8 cellular contexts compared by ENCODE assay signal in genomic region chr14:34982421-34983147, GRCh38. TPM values are rescaled to one million over a fixed set of nuclear protein-coding genes. Genes with fewer than 3 reads are reported as not detected.
DNase-seq lines count a peak whose midpoint lies in the region; ATAC-seq, FAIRE-seq and TF ChIP-seq lines count a peak whose summit lies in the region.

SRP54 (plus strand) TSS chr14:34982992; CDS start chr14:34996710, 13,718 bp downstream.

- 0 to 1% methylated on average over 45 of the region's 45 CpGs for WGBS in sigmoid colon, 2 donors

- no peak within 1 kb of the TSS for H3K27ac Mint-ChIP-seq in brain

- peaks cover 24% of the 10 kb centered on the region for H3K4me1 ChIP-seq in A673 (ENCODE audit: insufficient read depth, low read length, poor library complexity, severe bottlenecking)
- peaks cover 0 to 38% (median 34%) of the 10 kb centered on the region in 4 donors for H3K4me1 ChIP-seq in sigmoid colon

- no peaks in the 10 kb centered on the region for H3K36me3 ChIP-seq in A673 (ENCODE audit: insufficient read depth, low read length, poor library complexity, severe bottlenecking)
- H3K36me3 ChIP-seq in sigmoid colon: no peaks in the 10 kb centered on the region

- H3K27ac ChIP-seq in A673 (ENCODE audit: low read depth, low read length, poor library complexity, severe bottlenecking) (peak within 1 kb of the TSS; percentile 99), sigmoid colon (peak within 1 kb of the TSS; percentile 93 to 98 (median 94))

- no peaks in the 10 kb centered on the region for H3K9me3 Mint-ChIP-seq in brain

- intact Hi-C loops in A673 (cut with micrococcal nuclease; ENCODE audit: unreplicated experiment) (loop anchor here (5.0 to 10.0 kb wide), 2 partner anchors 308 to 430 kb away; no protein-coding TSS in a partner anchor), sigmoid colon (cut with DNase I) (loop anchor here (1.0 to 5.0 kb wide), 4 partner anchors 64 to 268 kb away; partner anchors contain the start of genes CFL2, FAM177A1, PPP2R3C and PRORP)

- no TSS peak for BruUV-seq in A673 (replicated peaks; lab: Mats Ljungman, UMichigan)

- TF ChIP-seq POLR2A in sigmoid colon (IDR thresholded peaks at IDR 0.05): peak; percentile 75 to 85

- TF ChIP-seq EP300 in sigmoid colon (IDR thresholded peaks at IDR 0.05): no peak

- DNase-seq in A673 (ENCODE audit: low spot score): peak; percentile 99
- DNase-seq in NCI-H2107 treated with DMSO at 0.1 percent for 48 hours (lab: John Stamatoyannopoulos, UW; ENCODE audit: unreplicated experiment): peak; percentile 99
- peak; percentile 95 for DNase-seq in iPS DF 4.7 (ENCODE audit: extremely low read depth, low spot score)
- DNase-seq in sigmoid colon: peak; percentile 100

- no peaks in the 10 kb centered on the region for H3K27me3 Mint-ChIP-seq in brain

- H3K9me3 ChIP-seq in A673 (ENCODE audit: low read depth, low read length, poor library complexity, severe bottlenecking) (no peaks in the 10 kb centered on the region), sigmoid colon (no peaks in the 10 kb centered on the region)

- H3K4me1 Mint-ChIP-seq in brain: peaks cover 11% of the 10 kb centered on the region

- POLR2A ChIA-PET in A673 (lab: Charles Lee; ENCODE audit: low non-redundant PET): no interaction called here

- peak; percentile 64 for ATAC-seq in GM18858 (IDR thresholded peaks at IDR 0.05; ENCODE audit: unreplicated experiment)
- ATAC-seq in HG03066 (IDR thresholded peaks at IDR 0.05; ENCODE audit: low read depth, unreplicated experiment): peak; percentile 79

- H3K4me3 ChIP-seq in A673 (ENCODE audit: low read depth, low read length, poor library complexity, severe bottlenecking): peak within 1 kb of the TSS; percentile 77
- peak within 1 kb of the TSS; percentile 70 to 88 (median 78) for H3K4me3 ChIP-seq in sigmoid colon

- H3K36me3 Mint-ChIP-seq in brain: peaks cover 21% of the 10 kb centered on the region

- no peak within 1 kb of the TSS for H3K4me3 Mint-ChIP-seq in brain

- peak; percentile 46 for FAIRE-seq in TTC549 (lab: Jason Lieb, UNC)

- no peaks in the 10 kb centered on the region for H3K27me3 ChIP-seq in A673 (replicated peaks; ENCODE audit: insufficient read depth, low read depth, low read length, poor library complexity)
- H3K27me3 ChIP-seq in sigmoid colon: no peaks in the 10 kb centered on the region

- CTCF ChIA-PET in A673 (lab: Charles Lee): interaction anchor here (0.6 to 1.1 kb wide), 2 partner anchors 101 to 409 kb away, joined by 3 to 5 read pairs; no protein-coding TSS in a partner anchor

- no peak for TF ChIP-seq CTCF in A673 (conservative IDR thresholded peaks at IDR 0.05; ENCODE audit: low read depth, low read length)
- TF ChIP-seq CTCF in brain (conservative IDR thresholded peaks at IDR 0.05): no peak
- TF ChIP-seq CTCF in sigmoid colon (IDR thresholded peaks at IDR 0.05): no peak

RNA-seq across cellular contexts. Expression of gene SRP54, which starts in this region (rescaled TPM):
- total RNA-seq in A673 (2021) (60.2 and 60.3 TPM in 2 replicates), sigmoid colon (10 to 100 TPM; 29.9 to 36.1 (median 34.6) TPM)
- polyA plus RNA-seq in brain (ENCODE audit: insufficient read depth, low read depth, low replicate concordance) (52.2 TPM), sigmoid colon (10 to 100 TPM; 31.9 to 35.6 (median 33.0) TPM)

Comparison
In these comparisons a context has a peak if more than half of its experiments do, and no peak if none do; other contexts are left out.
1. Peak in every context shown above with its lines: DNase-seq, ATAC-seq, H3K4me3 ChIP-seq and H3K27ac ChIP-seq.